8 cellular contexts compared by ENCODE assay signal in genomic region chr1:64242895-64243756, GRCh38. TPM values are rescaled to one million over a fixed set of nuclear protein-coding genes. Genes with fewer than 3 reads are reported as not detected.
DNase-seq lines count a peak whose midpoint lies in the region; ATAC-seq and TF ChIP-seq lines count a peak whose summit lies in the region.

No MANE protein-coding gene starts in this region.

- H3K9me3 Mint-ChIP-seq in naive thymus-derived CD8-positive, alpha-beta T cell = no peaks in the 10 kb centered on the region

- H3K27ac ChIP-seq in Peyer's patch = no peak overlapping the region
- no peak overlapping the region for H3K27ac ChIP-seq in effector memory CD4-positive, alpha-beta T cell (ENCODE audit: insufficient read depth, low read length, poor library complexity, severe bottlenecking)

- peak overlapping the region in 6 of 10 donors; percentile 3 to 71 (median 41) for H3K27ac Mint-ChIP-seq in naive thymus-derived CD8-positive, alpha-beta T cell

- H3K9me3 ChIP-seq in Peyer's patch = no peaks in the 10 kb centered on the region
- H3K9me3 ChIP-seq in effector memory CD4-positive, alpha-beta T cell (ENCODE audit: control insufficient read depth, low read length) = no peaks in the 10 kb centered on the region

- no peak overlapping the region for H3K4me3 ChIP-seq in Peyer's patch
- H3K4me3 ChIP-seq in effector memory CD4-positive, alpha-beta T cell (ENCODE audit: insufficient read depth, low read depth, low read length, poor library complexity, severe bottlenecking) = peak overlapping the region; percentile 24

- peak; percentile 12 for DNase-seq in DMS114 treated with DMSO at 0.1 percent for 48 hours (lab: John Stamatoyannopoulos, UW; ENCODE audit: unreplicated experiment)
- DNase-seq in Peyer's patch = no peak
- no peak for DNase-seq in effector memory CD4-positive, alpha-beta T cell
- peak in 2 of 10 donors; percentile 26 to 31 for DNase-seq in naive thymus-derived CD8-positive, alpha-beta T cell
- no peak for DNase-seq in NCI-H187 treated with DMSO at 0.1 percent for 48 hours (lab: John Stamatoyannopoulos, UW)

- peak overlapping the region; percentile 34 to 83 (median 72) for H3K4me3 Mint-ChIP-seq in naive thymus-derived CD8-positive, alpha-beta T cell

- H3K36me3 Mint-ChIP-seq in naive thymus-derived CD8-positive, alpha-beta T cell = no peaks in the 10 kb centered on the region

- H3K4me1 Mint-ChIP-seq in naive thymus-derived CD8-positive, alpha-beta T cell = peaks cover 8 to 31% (median 21%) of the 10 kb centered on the region in 4 donors

- no peaks in the 10 kb centered on the region for H3K36me3 ChIP-seq in Peyer's patch
- H3K36me3 ChIP-seq in effector memory CD4-positive, alpha-beta T cell (ENCODE audit: control insufficient read depth, insufficient read depth, low read length) = no peaks in the 10 kb centered on the region

- POLR2A ChIA-PET in naive thymus-derived CD8-positive, alpha-beta T cell (lab: Charles Lee) = no interaction called here

- peaks cover 10 to 25% (median 11%) of the 10 kb centered on the region in 5 donors for H3K27me3 Mint-ChIP-seq in naive thymus-derived CD8-positive, alpha-beta T cell

- TF ChIP-seq CTCF in Peyer's patch (IDR thresholded peaks at IDR 0.05) = peak in 5 of 6 experiments; percentile 26 to 67 (median 55)

- H3K27me3 ChIP-seq in Peyer's patch = no peaks in the 10 kb centered on the region
- H3K27me3 ChIP-seq in effector memory CD4-positive, alpha-beta T cell (replicated peaks; ENCODE audit: control insufficient read depth, insufficient read depth, low read length, poor library complexity, severe bottlenecking) = no peaks in the 10 kb centered on the region

- no peaks in the 10 kb centered on the region for H3K4me1 ChIP-seq in Peyer's patch
- H3K4me1 ChIP-seq in effector memory CD4-positive, alpha-beta T cell (ENCODE audit: control insufficient read depth, insufficient read depth, low read length, poor library complexity, severe bottlenecking) = no peaks in the 10 kb centered on the region

- TF ChIP-seq POLR2A in Peyer's patch (IDR thresholded peaks at IDR 0.05) = no peak

- ATAC-seq in HG03342 (IDR thresholded peaks at IDR 0.05; ENCODE audit: unreplicated experiment) = peak; percentile 49
- peak; percentile 44 to 47 for ATAC-seq in naive thymus-derived CD8-positive, alpha-beta T cell
- no peak for ATAC-seq in GM19395 (IDR thresholded peaks at IDR 0.05; ENCODE audit: unreplicated experiment)
- no peak for ATAC-seq in HG03442 (IDR thresholded peaks at IDR 0.05; ENCODE audit: unreplicated experiment)

RNA-seq across cellular contexts. Expression of gene UBE2U, which starts 39.7 kb away (rescaled TPM):
- total RNA-seq in Peyer's patch = not detected
- not detected for total RNA-seq in naive thymus-derived CD8-positive, alpha-beta T cell
- polyA plus RNA-seq in naive thymus-derived CD8-positive, alpha-beta T cell = not detected

Comparison
In these comparisons a context has a peak if more than half of its experiments do, and no peak if none do; other contexts are left out.
1. ATAC-seq: peak in HG03342 (single experiment) and naive thymus-derived CD8-positive, alpha-beta T cell (2 of 2); none in GM19395 (single experiment) and HG03442 (single experiment).